ENCODE assay signal across 10 cellular contexts in genomic region chr4:88275516-88275915, GRCh38. TPM values are rescaled to one million over a fixed set of nuclear protein-coding genes. Genes with fewer than 3 reads are reported as not detected.
DNase-seq lines count a peak whose midpoint lies in the region; ATAC-seq, FAIRE-seq and TF ChIP-seq lines count a peak whose summit lies in the region.
"Had no signal": no experiment of that assay in that cellular context is flagged by ENCODE, and none has a peak within 500 bp of the region (broad histone marks: within the 10 kb centered on the region; RNA-seq: fewer than 3 reads in every experiment).

No MANE protein-coding gene starts in this region.

- DNase-seq in astrocyte (ENCODE audit: low read depth) = no peak
- no peak for DNase-seq in BE2C
- no peak for DNase-seq in stimulated activated naive CD8-positive, alpha-beta T cell treated with anti-CD3 and anti-CD28 coated beads, Interleukin-15, Interleukin-2, amounts not matched to agents 100 U/mL and 50 U/mL, for 24 hours
- no peak for DNase-seq in cerebellum (ENCODE audit: low spot score)
- DNase-seq in activated naive CD4-positive, alpha-beta T cell treated with Interleukin-2 at 50 U/mL for 16 hours = no peak

- H3K4me1 ChIP-seq in BLaER1 (peaks cover 42% of the 10 kb centered on the region), astrocyte (ENCODE audit: insufficient read depth, low read length) (no peaks in the 10 kb centered on the region), BE2C (no peaks in the 10 kb centered on the region)
- H3K4me1 ChIP-seq: suprapubic skin had no signal

- H3K9me3 ChIP-seq in BLaER1 (no peaks in the 10 kb centered on the region), astrocyte (ENCODE audit: insufficient read depth, low read depth, low read length) (no peaks in the 10 kb centered on the region), BE2C (no peaks in the 10 kb centered on the region)
- H3K9me3 ChIP-seq: suprapubic skin had no signal

- ATAC-seq in GM19438 (IDR thresholded peaks at IDR 0.05; ENCODE audit: low read depth, unreplicated experiment) (peak; percentile 50), HG03354 (IDR thresholded peaks at IDR 0.05; ENCODE audit: poor library complexity, severe bottlenecking, unreplicated experiment) (peak; percentile 76)
- ATAC-seq in stimulated activated naive CD8-positive, alpha-beta T cell treated with anti-CD3 and anti-CD28 coated beads, Interleukin-15, Interleukin-2, amounts not matched to agents 100 U/mL and 50 U/mL, for 24 hours = no peak
- ATAC-seq: Panc1 had no signal

- H3K79me2 ChIP-seq in astrocyte (ENCODE audit: insufficient read depth, low read length) = peaks cover 28% of the 10 kb centered on the region

- peaks cover 19% of the 10 kb centered on the region for H3K4me1 Mint-ChIP-seq in astrocyte (ENCODE audit: low read depth, unreplicated experiment)

- FAIRE-seq in astrocyte (lab: Jason Lieb, UNC) = no peak

- TF ChIP-seq CTCF in astrocyte (IDR thresholded peaks at IDR 0.05; ENCODE audit: insufficient read depth, low read depth, low read length) (no peak), BE2C (IDR thresholded peaks at IDR 0.05; ENCODE audit: low read depth, low read length) (no peak)

- no peak overlapping the region for H3K27ac ChIP-seq in BLaER1
- no peak overlapping the region for H3K27ac ChIP-seq in astrocyte (ENCODE audit: low read depth, low read length)
- H3K27ac ChIP-seq: suprapubic skin had no signal

- H4K20me1 ChIP-seq in BLaER1 (peaks cover 21% of the 10 kb centered on the region; the same call in 1 of the 2 replicates), astrocyte (ENCODE audit: insufficient read depth, low read length) (peaks cover 4% of the 10 kb centered on the region)

- H3K27me3 ChIP-seq in BLaER1 (no peaks in the 10 kb centered on the region), astrocyte (ENCODE audit: insufficient read depth, low read length) (no peaks in the 10 kb centered on the region), BE2C (peaks cover 9% of the 10 kb centered on the region)
- H3K27me3 ChIP-seq: suprapubic skin had no signal

- H3K36me3 ChIP-seq in BLaER1 (peaks cover 39% of the 10 kb centered on the region), astrocyte (ENCODE audit: insufficient read depth, low read length) (no peaks in the 10 kb centered on the region), BE2C (no peaks in the 10 kb centered on the region)
- H3K36me3 ChIP-seq: suprapubic skin had no signal

- H3K27ac Mint-ChIP-seq in astrocyte (ENCODE audit: unreplicated experiment) = peak overlapping the region; percentile 4

- H3K4me3 ChIP-seq in BLaER1 (no peak overlapping the region), astrocyte (ENCODE audit: insufficient read depth, low read depth, low read length) (no peak overlapping the region), BE2C (ENCODE audit: low read depth, low read length) (no peak overlapping the region)
- H3K4me3 ChIP-seq: suprapubic skin had no signal

- peaks cover 11% of the 10 kb centered on the region for H3K9me3 Mint-ChIP-seq in astrocyte (ENCODE audit: unreplicated experiment)

- H3K4me3 Mint-ChIP-seq in astrocyte (ENCODE audit: unreplicated experiment) = no peak overlapping the region

- no peaks in the 10 kb centered on the region for H3K27me3 Mint-ChIP-seq in astrocyte (ENCODE audit: low read depth, unreplicated experiment)

- H3K4me2 ChIP-seq in BLaER1 (peak overlapping the region; percentile 64), astrocyte (ENCODE audit: low read length) (no peak overlapping the region)

- H2AFZ ChIP-seq in astrocyte (ENCODE audit: low read depth, low read length) = no peak overlapping the region

- H3K9ac ChIP-seq in BLaER1 (no peak overlapping the region), astrocyte (ENCODE audit: low read length) (no peak overlapping the region)

- H3K36me3 Mint-ChIP-seq in astrocyte (ENCODE audit: low read depth, unreplicated experiment) = peaks cover 28% of the 10 kb centered on the region

RNA-seq across cellular contexts. Expression of gene PPM1K, which starts 8.8 kb away (rescaled TPM):
- 39.9 and 42.3 TPM in 2 replicates for total RNA-seq in astrocyte
- polyA plus RNA-seq in BE2C (2012; ENCODE audit: insufficient read depth, insufficient read length, low read depth) = 0.88 TPM
- 90.6 TPM for total RNA-seq in cerebellum
